In genomic region chr2:171086352-171087290, GRCh38 we compare ENCODE assay signal across 8 cellular contexts.
DNase-seq lines count a peak whose midpoint lies in the region; ATAC-seq, FAIRE-seq and TF ChIP-seq lines count a peak whose summit lies in the region.

No MANE protein-coding gene starts in this region.

- no peak overlapping the region for H3K4me3 Mint-ChIP-seq in astrocyte (ENCODE audit: unreplicated experiment)

- peaks cover 44% of the 10 kb centered on the region for H4K20me1 ChIP-seq in astrocyte (ENCODE audit: insufficient read depth, low read length)

- H3K36me3 ChIP-seq in HEK293 (ENCODE audit: control insufficient read depth in 2 of 2, insufficient read depth in 1 of 2, low read length in 2 of 2) (no peaks in the 10 kb centered on the region), astrocyte (ENCODE audit: insufficient read depth, low read length) (no peaks in the 10 kb centered on the region), iPS DF 6.9 (ENCODE audit: control insufficient read depth, insufficient read depth, low read length) (no peaks in the 10 kb centered on the region)

- H3K27ac Mint-ChIP-seq in astrocyte (ENCODE audit: unreplicated experiment) = no peak overlapping the region

- peaks cover 10% of the 10 kb centered on the region for H3K4me1 Mint-ChIP-seq in astrocyte (ENCODE audit: low read depth, unreplicated experiment)

- peaks cover 11% of the 10 kb centered on the region for H3K36me3 Mint-ChIP-seq in astrocyte (ENCODE audit: low read depth, unreplicated experiment)

- no peaks in the 10 kb centered on the region for H3K9me3 Mint-ChIP-seq in astrocyte (ENCODE audit: unreplicated experiment)

- H2AFZ ChIP-seq in astrocyte (ENCODE audit: low read depth, low read length) = no peak overlapping the region

- H3K27ac ChIP-seq in C4-2B = peak overlapping the region; percentile 34
- H3K27ac ChIP-seq in HEK293 (ENCODE audit: extremely low read depth, low read depth, low read length) = no peak overlapping the region
- H3K27ac ChIP-seq in astrocyte (ENCODE audit: low read depth, low read length) = no peak overlapping the region
- no peak overlapping the region for H3K27ac ChIP-seq in iPS DF 6.9 (ENCODE audit: low read length)

- H3K9ac ChIP-seq in astrocyte (ENCODE audit: low read length) = no peak overlapping the region

- no peaks in the 10 kb centered on the region for H3K27me3 Mint-ChIP-seq in astrocyte (ENCODE audit: low read depth, unreplicated experiment)

- peak; percentile 20 for FAIRE-seq in astrocyte (lab: Jason Lieb, UNC)

- ATAC-seq in HG03045 (IDR thresholded peaks at IDR 0.05; ENCODE audit: unreplicated experiment) = no peak

- POLR2A ChIA-PET in HEK293 (lab: Yijun Ruan, JAX) = no interaction called here

- no peaks in the 10 kb centered on the region for H3K9me3 ChIP-seq in HEK293 (ENCODE audit: control insufficient read depth, insufficient read depth, low read depth, low read length)
- H3K9me3 ChIP-seq in astrocyte (ENCODE audit: insufficient read depth, low read depth, low read length) = no peaks in the 10 kb centered on the region
- H3K9me3 ChIP-seq in iPS DF 6.9 (ENCODE audit: control insufficient read depth, insufficient read depth, low read length) = no peaks in the 10 kb centered on the region

- peaks cover 8% of the 10 kb centered on the region for H3K4me1 ChIP-seq in HEK293 (ENCODE audit: control insufficient read depth, insufficient read depth, low read length)
- peaks cover 3% of the 10 kb centered on the region for H3K4me1 ChIP-seq in astrocyte (ENCODE audit: insufficient read depth, low read length)
- H3K4me1 ChIP-seq in iPS DF 6.9 (ENCODE audit: control insufficient read depth, insufficient read depth, low read length) = no peaks in the 10 kb centered on the region

- peak; percentile 45 for DNase-seq in SK-N-DZ (ENCODE audit: low spot score)
- DNase-seq in astrocyte (ENCODE audit: low read depth) = peak; percentile 39
- peak; percentile 54 for DNase-seq in iPS DF 6.9 (ENCODE audit: low read depth, low spot score)
- DNase-seq in stimulated activated CD4-positive, alpha-beta T cell treated with anti-CD3 and anti-CD28 coated beads, Interleukin-2, amount 100 ng/mL, for 24 hours = peak; percentile 50
- no peak for DNase-seq in NCI-H2107 treated with DMSO at 0.1 percent for 48 hours (lab: John Stamatoyannopoulos, UW; ENCODE audit: unreplicated experiment)

- H3K4me3 ChIP-seq in HEK293 (ENCODE audit: low read depth, low read length) (no peak overlapping the region), astrocyte (ENCODE audit: insufficient read depth, low read depth, low read length) (peak overlapping the region; percentile 16), iPS DF 6.9 (ENCODE audit: low read length) (no peak overlapping the region)

- CTCF ChIA-PET in HEK293 (lab: Yijun Ruan, JAX) = interaction anchor here (0.6 to 2.4 kb wide), 39 partner anchors 9 to 1353 kb away, joined by 3 to 41 read pairs (median 5); no protein-coding TSS in a partner anchor

- TF ChIP-seq CTCF in C4-2B (conservative IDR thresholded peaks at IDR 0.05) (peak; percentile 85), HEK293 (tag by site-specific recombination; IDR thresholded peaks at IDR 0.05) (peak; percentile 74), astrocyte (IDR thresholded peaks at IDR 0.05; ENCODE audit: insufficient read depth, low read depth, low read length) (peak; percentile 65)

- no CpG with 5 or more reads among the region's 13 CpGs for WGBS in iPS DF 6.9 (ENCODE audit: insufficient coverage, insufficient read length)

- H3K27me3 ChIP-seq in astrocyte (ENCODE audit: insufficient read depth, low read length) = no peaks in the 10 kb centered on the region
- no peaks in the 10 kb centered on the region for H3K27me3 ChIP-seq in iPS DF 6.9 (ENCODE audit: control insufficient read depth, insufficient read depth, low read length)

- H3K79me2 ChIP-seq in astrocyte (ENCODE audit: insufficient read depth, low read length) = peaks cover 78% of the 10 kb centered on the region

- H3K4me2 ChIP-seq in astrocyte (ENCODE audit: low read length) = peak overlapping the region; percentile 59

TF ChIP-seq in HEK293, 187 proteins besides CTCF, POLR2A, EP300 and RAD21 (continues in another document):
- TF ChIP-seq ZNF544 (tag by site-specific recombination; IDR thresholded peaks at IDR 0.05) (no peak), ZNF488 (tag by site-specific recombination; IDR thresholded peaks at IDR 0.05) (no peak), ZNF292 (tag by site-specific recombination; IDR thresholded peaks at IDR 0.05; ENCODE audit: borderline replicate concordance, low read depth) (no peak), ZNF837 (tag by site-specific recombination; IDR thresholded peaks at IDR 0.05) (no peak), ZNF623 (tag by site-specific recombination; IDR thresholded peaks at IDR 0.05) (no peak), ZBTB11 (tag by site-specific recombination; conservative IDR thresholded peaks at IDR 0.05; ENCODE audit: low read depth) (no peak), WT1 (tag by site-specific recombination; IDR thresholded peaks at IDR 0.05) (no peak), ZNF426 (tag by site-specific recombination; IDR thresholded peaks at IDR 0.05) (no peak), ZEB2 (tag by site-specific recombination; IDR thresholded peaks at IDR 0.05) (0 out of 2 replicates have a peak, but pooled peaks have one; percentile 35), ZNF747 (tag by site-specific recombination; IDR thresholded peaks at IDR 0.05) (no peak), GLIS1 (tag by site-specific recombination; IDR thresholded peaks at IDR 0.05) (no peak), ZNF423 (tag by site-specific recombination; IDR thresholded peaks at IDR 0.05) (no peak), ZNF366 (tag by site-specific recombination; conservative IDR thresholded peaks at IDR 0.05) (peak; percentile 29; the same call in 1 of the 2 replicates), OVOL3 (tag by site-specific recombination; IDR thresholded peaks at IDR 0.05) (no peak; the same call in 1 of the 2 replicates), BCL11A (tag by site-specific recombination; IDR thresholded peaks at IDR 0.05; ENCODE audit: low read depth) (peak; percentile 58; the same call in 1 of the 2 replicates), ZNF560 (tag by site-specific recombination; IDR thresholded peaks at IDR 0.05; ENCODE audit: borderline replicate concordance) (no peak)
